Comparison of ENCODE assay signal across 1 cellular context in the genomic region with DNA sequence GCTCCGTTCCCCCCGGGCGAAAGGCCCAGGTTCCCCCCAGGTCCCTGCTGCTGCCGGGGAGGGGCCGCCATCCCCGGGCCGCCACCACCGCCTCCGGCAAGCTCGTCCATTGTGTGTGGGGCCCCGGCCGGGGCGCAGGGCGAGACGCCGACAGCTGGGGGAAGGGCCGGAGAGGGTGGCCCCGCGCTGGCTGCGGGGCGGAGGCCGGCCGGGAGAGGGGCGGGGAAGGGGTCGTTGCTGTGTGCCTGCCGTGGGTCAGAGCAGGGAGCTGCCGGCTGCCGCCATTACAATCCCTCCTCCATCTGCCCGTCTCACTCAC.
A peak's percentile ranks its signal among the peaks of the same experiment; 100 is the strongest.
TF ChIP-seq lines count a peak whose summit lies in the region.

A gene with protein sequence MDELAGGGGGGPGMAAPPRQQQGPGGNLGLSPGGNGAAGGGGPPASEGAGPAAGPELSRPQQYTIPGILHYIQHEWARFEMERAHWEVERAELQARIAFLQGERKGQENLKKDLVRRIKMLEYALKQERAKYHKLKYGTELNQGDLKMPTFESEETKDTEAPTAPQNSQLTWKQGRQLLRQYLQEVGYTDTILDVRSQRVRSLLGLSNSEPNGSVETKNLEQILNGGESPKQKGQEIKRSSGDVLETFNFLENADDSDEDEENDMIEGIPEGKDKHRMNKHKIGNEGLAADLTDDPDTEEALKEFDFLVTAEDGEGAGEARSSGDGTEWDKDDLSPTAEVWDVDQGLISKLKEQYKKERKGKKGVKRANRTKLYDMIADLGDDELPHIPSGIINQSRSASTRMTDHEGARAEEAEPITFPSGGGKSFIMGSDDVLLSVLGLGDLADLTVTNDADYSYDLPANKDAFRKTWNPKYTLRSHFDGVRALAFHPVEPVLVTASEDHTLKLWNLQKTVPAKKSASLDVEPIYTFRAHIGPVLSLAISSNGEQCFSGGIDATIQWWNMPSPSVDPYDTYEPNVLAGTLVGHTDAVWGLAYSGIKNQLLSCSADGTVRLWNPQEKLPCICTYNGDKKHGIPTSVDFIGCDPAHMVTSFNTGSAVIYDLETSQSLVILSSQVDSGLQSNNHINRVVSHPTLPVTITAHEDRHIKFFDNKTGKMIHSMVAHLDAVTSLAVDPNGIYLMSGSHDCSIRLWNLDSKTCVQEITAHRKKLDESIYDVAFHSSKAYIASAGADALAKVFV (minus strand): TSS at position 304 of the 319 bp plus-strand sequence. CDS start 194 bp downstream, at position 110.

TF ChIP-seq in H1, 55 proteins besides CTCF, POLR2A, EP300 and RAD21 (continued from another document):
- TF ChIP-seq EGR1 (IDR thresholded peaks at IDR 0.05; ENCODE audit: borderline replicate concordance, low read depth, low read length) = no peak
- no peak for TF ChIP-seq BRCA1 (IDR thresholded peaks at IDR 0.05; ENCODE audit: low read depth, low read length)
- no peak for TF ChIP-seq SIX5 (IDR thresholded peaks at IDR 0.05; ENCODE audit: low read depth, low read length)
- TF ChIP-seq EZH2 (IDR thresholded peaks at IDR 0.05; ENCODE audit: low read depth, low read length, severe bottlenecking) = no peak
- 0 out of 2 replicates have a peak, but pooled peaks have one; percentile 62 for TF ChIP-seq RBBP5 (IDR thresholded peaks at IDR 0.05; ENCODE audit: borderline replicate concordance, low read depth, low read length)
- no peak for TF ChIP-seq SP4 (IDR thresholded peaks at IDR 0.05; ENCODE audit: low read length)
- TF ChIP-seq, protein P1, sequence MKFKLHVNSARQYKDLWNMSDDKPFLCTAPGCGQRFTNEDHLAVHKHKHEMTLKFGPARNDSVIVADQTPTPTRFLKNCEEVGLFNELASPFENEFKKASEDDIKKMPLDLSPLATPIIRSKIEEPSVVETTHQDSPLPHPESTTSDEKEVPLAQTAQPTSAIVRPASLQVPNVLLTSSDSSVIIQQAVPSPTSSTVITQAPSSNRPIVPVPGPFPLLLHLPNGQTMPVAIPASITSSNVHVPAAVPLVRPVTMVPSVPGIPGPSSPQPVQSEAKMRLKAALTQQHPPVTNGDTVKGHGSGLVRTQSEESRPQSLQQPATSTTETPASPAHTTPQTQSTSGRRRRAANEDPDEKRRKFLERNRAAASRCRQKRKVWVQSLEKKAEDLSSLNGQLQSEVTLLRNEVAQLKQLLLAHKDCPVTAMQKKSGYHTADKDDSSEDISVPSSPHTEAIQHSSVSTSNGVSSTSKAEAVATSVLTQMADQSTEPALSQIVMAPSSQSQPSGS (IDR thresholded peaks at IDR 0.05; ENCODE audit: low read length) = no peak
- no peak for TF ChIP-seq CHD1 (IDR thresholded peaks at IDR 0.05; ENCODE audit: low read depth, low read length)
- no peak for TF ChIP-seq TEAD4 (IDR thresholded peaks at IDR 0.05; ENCODE audit: low read depth, low read length)
- TF ChIP-seq SUZ12 (IDR thresholded peaks at IDR 0.05; ENCODE audit: low read length) = no peak
- no peak for TF ChIP-seq BCL11A (IDR thresholded peaks at IDR 0.05; ENCODE audit: low read depth in 2 of 2, low read length in 2 of 2)
- TF ChIP-seq CBX8 (IDR thresholded peaks at IDR 0.05; ENCODE audit: borderline replicate concordance, low read depth, low read length) = no peak
- TF ChIP-seq CBX5 (IDR thresholded peaks at IDR 0.05; ENCODE audit: low read depth, low read length) = no peak
- TF ChIP-seq TBP (IDR thresholded peaks at IDR 0.05; ENCODE audit: low read depth, low read length) = no peak
- TF ChIP-seq CTBP2 (IDR thresholded peaks at IDR 0.05; ENCODE audit: borderline replicate concordance, insufficient read depth, insufficient read length, low read length) = no peak
- no peak for TF ChIP-seq POU5F1 (IDR thresholded peaks at IDR 0.05; ENCODE audit: low read depth, low read length)
- TF ChIP-seq, protein P2, sequence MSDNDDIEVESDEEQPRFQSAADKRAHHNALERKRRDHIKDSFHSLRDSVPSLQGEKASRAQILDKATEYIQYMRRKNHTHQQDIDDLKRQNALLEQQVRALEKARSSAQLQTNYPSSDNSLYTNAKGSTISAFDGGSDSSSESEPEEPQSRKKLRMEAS (IDR thresholded peaks at IDR 0.05) = no peak
- TF ChIP-seq SP1 (IDR thresholded peaks at IDR 0.05; ENCODE audit: low read depth, low read length) = no peak
- TF ChIP-seq PHF8 (conservative IDR thresholded peaks at IDR 0.05; ENCODE audit: low read depth, low read length) = peak; percentile 79
- no peak for TF ChIP-seq CREB1 (IDR thresholded peaks at IDR 0.05)
- peak; percentile 89 for TF ChIP-seq YY1 (IDR thresholded peaks at IDR 0.05; ENCODE audit: low read depth, low read length)
- no peak for TF ChIP-seq CEBPB (IDR thresholded peaks at IDR 0.05; ENCODE audit: low read depth, low read length)
- TF ChIP-seq, protein P3, sequence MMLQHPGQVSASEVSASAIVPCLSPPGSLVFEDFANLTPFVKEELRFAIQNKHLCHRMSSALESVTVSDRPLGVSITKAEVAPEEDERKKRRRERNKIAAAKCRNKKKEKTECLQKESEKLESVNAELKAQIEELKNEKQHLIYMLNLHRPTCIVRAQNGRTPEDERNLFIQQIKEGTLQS (IDR thresholded peaks at IDR 0.05; ENCODE audit: insufficient read depth, low read depth, low read length) = no peak
- peak; percentile 80; the same call in 1 of the 2 replicates for TF ChIP-seq TAF1 (IDR thresholded peaks at IDR 0.05; ENCODE audit: low read depth, low read length)
- no peak for TF ChIP-seq HDAC2 (IDR thresholded peaks at IDR 0.05; ENCODE audit: borderline replicate concordance in 1 of 2, low read depth in 2 of 2, low read length in 2 of 2)
- TF ChIP-seq, protein P4, sequence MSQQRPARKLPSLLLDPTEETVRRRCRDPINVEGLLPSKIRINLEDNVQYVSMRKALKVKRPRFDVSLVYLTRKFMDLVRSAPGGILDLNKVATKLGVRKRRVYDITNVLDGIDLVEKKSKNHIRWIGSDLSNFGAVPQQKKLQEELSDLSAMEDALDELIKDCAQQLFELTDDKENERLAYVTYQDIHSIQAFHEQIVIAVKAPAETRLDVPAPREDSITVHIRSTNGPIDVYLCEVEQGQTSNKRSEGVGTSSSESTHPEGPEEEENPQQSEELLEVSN (IDR thresholded peaks at IDR 0.05) = no peak
- TF ChIP-seq SIRT6 (IDR thresholded peaks at IDR 0.05; ENCODE audit: low read length) = no peak
- no peak for TF ChIP-seq MAFK (IDR thresholded peaks at IDR 0.05; ENCODE audit: low read depth, low read length)
- peak; percentile 82; the same call in 1 of the 2 replicates for TF ChIP-seq POLR2AphosphoS5 (IDR thresholded peaks at IDR 0.05; ENCODE audit: low read depth, low read length)
- no peak for TF ChIP-seq NRF1 (IDR thresholded peaks at IDR 0.05; ENCODE audit: low read depth, low read length)
- TF ChIP-seq RNF2 (IDR thresholded peaks at IDR 0.05; ENCODE audit: borderline replicate concordance, low read depth, low read length, missing control alignments, poor library complexity, severe bottlenecking) = no peak
- no peak for TF ChIP-seq RXRA (IDR thresholded peaks at IDR 0.05; ENCODE audit: insufficient read depth, low read depth, low read length)
- TF ChIP-seq TAF7 (optimal IDR thresholded peaks at IDR 0.05; ENCODE audit: borderline replicate concordance, low read depth, low read length) = peak; percentile 55
- TF ChIP-seq, protein P5, sequence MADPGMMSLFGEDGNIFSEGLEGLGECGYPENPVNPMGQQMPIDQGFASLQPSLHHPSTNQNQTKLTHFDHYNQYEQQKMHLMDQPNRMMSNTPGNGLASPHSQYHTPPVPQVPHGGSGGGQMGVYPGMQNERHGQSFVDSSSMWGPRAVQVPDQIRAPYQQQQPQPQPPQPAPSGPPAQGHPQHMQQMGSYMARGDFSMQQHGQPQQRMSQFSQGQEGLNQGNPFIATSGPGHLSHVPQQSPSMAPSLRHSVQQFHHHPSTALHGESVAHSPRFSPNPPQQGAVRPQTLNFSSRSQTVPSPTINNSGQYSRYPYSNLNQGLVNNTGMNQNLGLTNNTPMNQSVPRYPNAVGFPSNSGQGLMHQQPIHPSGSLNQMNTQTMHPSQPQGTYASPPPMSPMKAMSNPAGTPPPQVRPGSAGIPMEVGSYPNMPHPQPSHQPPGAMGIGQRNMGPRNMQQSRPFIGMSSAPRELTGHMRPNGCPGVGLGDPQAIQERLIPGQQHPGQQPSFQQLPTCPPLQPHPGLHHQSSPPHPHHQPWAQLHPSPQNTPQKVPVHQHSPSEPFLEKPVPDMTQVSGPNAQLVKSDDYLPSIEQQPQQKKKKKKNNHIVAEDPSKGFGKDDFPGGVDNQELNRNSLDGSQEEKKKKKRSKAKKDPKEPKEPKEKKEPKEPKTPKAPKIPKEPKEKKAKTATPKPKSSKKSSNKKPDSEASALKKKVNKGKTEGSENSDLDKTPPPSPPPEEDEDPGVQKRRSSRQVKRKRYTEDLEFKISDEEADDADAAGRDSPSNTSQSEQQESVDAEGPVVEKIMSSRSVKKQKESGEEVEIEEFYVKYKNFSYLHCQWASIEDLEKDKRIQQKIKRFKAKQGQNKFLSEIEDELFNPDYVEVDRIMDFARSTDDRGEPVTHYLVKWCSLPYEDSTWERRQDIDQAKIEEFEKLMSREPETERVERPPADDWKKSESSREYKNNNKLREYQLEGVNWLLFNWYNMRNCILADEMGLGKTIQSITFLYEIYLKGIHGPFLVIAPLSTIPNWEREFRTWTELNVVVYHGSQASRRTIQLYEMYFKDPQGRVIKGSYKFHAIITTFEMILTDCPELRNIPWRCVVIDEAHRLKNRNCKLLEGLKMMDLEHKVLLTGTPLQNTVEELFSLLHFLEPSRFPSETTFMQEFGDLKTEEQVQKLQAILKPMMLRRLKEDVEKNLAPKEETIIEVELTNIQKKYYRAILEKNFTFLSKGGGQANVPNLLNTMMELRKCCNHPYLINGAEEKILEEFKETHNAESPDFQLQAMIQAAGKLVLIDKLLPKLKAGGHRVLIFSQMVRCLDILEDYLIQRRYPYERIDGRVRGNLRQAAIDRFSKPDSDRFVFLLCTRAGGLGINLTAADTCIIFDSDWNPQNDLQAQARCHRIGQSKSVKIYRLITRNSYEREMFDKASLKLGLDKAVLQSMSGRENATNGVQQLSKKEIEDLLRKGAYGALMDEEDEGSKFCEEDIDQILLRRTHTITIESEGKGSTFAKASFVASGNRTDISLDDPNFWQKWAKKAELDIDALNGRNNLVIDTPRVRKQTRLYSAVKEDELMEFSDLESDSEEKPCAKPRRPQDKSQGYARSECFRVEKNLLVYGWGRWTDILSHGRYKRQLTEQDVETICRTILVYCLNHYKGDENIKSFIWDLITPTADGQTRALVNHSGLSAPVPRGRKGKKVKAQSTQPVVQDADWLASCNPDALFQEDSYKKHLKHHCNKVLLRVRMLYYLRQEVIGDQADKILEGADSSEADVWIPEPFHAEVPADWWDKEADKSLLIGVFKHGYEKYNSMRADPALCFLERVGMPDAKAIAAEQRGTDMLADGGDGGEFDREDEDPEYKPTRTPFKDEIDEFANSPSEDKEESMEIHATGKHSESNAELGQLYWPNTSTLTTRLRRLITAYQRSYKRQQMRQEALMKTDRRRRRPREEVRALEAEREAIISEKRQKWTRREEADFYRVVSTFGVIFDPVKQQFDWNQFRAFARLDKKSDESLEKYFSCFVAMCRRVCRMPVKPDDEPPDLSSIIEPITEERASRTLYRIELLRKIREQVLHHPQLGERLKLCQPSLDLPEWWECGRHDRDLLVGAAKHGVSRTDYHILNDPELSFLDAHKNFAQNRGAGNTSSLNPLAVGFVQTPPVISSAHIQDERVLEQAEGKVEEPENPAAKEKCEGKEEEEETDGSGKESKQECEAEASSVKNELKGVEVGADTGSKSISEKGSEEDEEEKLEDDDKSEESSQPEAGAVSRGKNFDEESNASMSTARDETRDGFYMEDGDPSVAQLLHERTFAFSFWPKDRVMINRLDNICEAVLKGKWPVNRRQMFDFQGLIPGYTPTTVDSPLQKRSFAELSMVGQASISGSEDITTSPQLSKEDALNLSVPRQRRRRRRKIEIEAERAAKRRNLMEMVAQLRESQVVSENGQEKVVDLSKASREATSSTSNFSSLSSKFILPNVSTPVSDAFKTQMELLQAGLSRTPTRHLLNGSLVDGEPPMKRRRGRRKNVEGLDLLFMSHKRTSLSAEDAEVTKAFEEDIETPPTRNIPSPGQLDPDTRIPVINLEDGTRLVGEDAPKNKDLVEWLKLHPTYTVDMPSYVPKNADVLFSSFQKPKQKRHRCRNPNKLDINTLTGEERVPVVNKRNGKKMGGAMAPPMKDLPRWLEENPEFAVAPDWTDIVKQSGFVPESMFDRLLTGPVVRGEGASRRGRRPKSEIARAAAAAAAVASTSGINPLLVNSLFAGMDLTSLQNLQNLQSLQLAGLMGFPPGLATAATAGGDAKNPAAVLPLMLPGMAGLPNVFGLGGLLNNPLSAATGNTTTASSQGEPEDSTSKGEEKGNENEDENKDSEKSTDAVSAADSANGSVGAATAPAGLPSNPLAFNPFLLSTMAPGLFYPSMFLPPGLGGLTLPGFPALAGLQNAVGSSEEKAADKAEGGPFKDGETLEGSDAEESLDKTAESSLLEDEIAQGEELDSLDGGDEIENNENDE (IDR thresholded peaks at IDR 0.05; ENCODE audit: insufficient replicate concordance, low read length) = no peak
